ENCODE assay signal across 8 cellular contexts in the genomic region with DNA sequence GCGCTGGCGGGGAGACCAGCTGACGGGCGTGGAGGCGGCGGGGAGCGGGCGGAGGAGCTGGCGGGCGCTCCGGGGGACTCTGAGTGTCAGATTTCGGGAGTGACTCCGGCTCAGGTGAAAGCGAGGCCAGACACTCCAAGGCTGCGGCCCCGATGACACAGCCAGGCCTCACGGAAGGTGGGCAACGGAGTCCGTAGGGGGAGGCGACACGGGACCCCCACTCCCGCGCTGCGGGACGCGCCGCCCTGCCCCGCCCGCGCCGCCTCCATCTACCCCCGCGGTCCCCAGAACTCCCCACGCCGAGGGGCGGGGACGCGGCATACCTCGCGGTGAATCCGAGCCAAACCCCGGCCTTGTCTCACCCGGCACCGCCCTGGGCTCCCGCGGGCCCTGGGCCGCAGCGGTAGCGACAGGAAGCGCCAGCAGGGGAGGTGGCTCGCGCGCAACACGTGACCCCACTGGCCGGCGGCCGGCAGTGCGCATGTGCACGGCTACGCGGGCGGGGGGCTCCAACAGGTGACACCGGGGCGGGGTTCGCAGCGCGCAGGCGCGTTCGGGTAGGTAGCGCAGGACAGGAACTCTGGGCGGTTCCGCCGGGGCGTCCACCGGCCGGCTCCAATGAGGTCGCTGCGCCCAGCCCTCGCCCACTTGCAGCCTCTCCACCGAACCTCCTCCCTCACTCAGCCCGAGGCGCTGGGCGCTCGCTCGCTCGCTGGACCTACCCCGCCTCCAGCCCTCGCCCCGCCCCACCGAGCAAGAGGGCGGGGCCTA. TPM values are rescaled to one million over a fixed set of nuclear protein-coding genes. Genes with fewer than 3 reads are reported as not detected.
DNase-seq lines count a peak whose midpoint lies in the region; TF ChIP-seq lines count a peak whose summit lies in the region.

A gene with protein sequence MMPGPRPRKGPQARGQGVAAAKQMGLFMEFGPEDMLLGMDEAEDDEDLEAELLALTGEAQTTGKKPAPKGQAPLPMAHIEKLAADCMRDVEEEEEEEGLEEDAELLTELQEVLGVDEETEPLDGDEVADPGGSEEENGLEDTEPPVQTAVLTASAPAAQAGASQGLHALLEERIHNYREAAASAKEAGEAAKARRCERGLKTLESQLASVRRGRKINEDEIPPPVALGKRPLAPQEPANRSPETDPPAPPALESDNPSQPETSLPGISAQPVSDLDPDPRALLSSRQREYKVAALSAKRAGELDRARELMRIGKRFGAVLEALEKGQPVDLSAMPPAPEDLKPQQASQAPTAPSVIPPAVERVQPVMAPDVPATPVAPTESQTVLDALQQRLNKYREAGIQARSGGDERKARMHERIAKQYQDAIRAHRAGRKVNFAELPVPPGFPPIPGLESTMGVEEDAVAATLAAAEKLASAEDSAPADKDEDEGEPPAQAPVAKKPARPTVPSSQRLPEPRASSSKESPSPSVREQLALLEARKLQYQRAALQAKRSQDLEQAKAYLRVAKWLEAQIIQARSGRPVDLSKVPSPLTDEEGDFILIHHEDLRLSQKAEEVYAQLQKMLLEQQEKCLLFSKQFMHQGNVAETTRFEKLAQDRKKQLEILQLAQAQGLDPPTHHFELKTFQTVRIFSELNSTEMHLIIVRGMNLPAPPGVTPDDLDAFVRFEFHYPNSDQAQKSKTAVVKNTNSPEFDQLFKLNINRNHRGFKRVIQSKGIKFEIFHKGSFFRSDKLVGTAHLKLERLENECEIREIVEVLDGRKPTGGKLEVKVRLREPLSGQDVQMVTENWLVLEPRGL (minus strand): TSS at position 460 of the 771 bp plus-strand sequence. CDS start 1,585 bp downstream, outside the sequence.

- TF ChIP-seq CTCF in fibroblast of pulmonary artery (IDR thresholded peaks at IDR 0.05; ENCODE audit: low read length, missing control alignments) = no peak
- peak in 2 of 3 experiments; percentile 11 to 18 for TF ChIP-seq CTCF in nephron (IDR thresholded peaks at IDR 0.05; ENCODE audit: unreplicated experiment in 3 of 3)

- no peaks in the 10 kb centered on the region; the same call in 1 of the 2 replicates for H3K27me3 ChIP-seq in H7 (ENCODE audit: control insufficient read depth, insufficient read depth, low read length)

- DNase-seq in H7 (peak; percentile 100), M059J (ENCODE audit: low read depth) (peak; percentile 98), SHP77 (lab: John Stamatoyannopoulos, UW) (peak; percentile 92 to 98), fibroblast of pulmonary artery (ENCODE audit: low read depth) (peak; percentile 98)
- DNase-seq in activated effector memory CD4-positive, alpha-beta T cell treated with Interleukin-2 at 50 U/mL for 16 hours = peak; percentile 100

- no peaks in the 10 kb centered on the region for H3K9me3 ChIP-seq in ES-I3 (ENCODE audit: control insufficient read depth, insufficient read depth, low read length)

- peak within 1 kb of the TSS; percentile 99 for H3K4me3 ChIP-seq in H7 (ENCODE audit: insufficient read depth, low read depth, low read length)
- peak within 1 kb of the TSS; percentile 93 for H3K4me3 ChIP-seq in fibroblast of pulmonary artery (replicated peaks; ENCODE audit: low read depth, low read length)

- peaks cover 8% of the 10 kb centered on the region; the same call in 1 of the 2 replicates for H3K4me1 ChIP-seq in ES-I3 (ENCODE audit: insufficient read depth, low read length)

- H3K36me3 Mint-ChIP-seq in nephron (ENCODE audit: low read depth) = peaks cover 18% of the 10 kb centered on the region
- peaks cover 22% of the 10 kb centered on the region for H3K36me3 Mint-ChIP-seq in stimulated activated naive CD8-positive, alpha-beta T cell treated with anti-CD3 and anti-CD28 coated beads, Interleukin-15, Interleukin-2, amounts not matched to agents 100 ng/mL and 50 ng/mL, for 24 hours (ENCODE audit: low read depth)

- H3K9ac ChIP-seq in ES-I3 (ENCODE audit: low read depth, low read length) = peak within 1 kb of the TSS; percentile 91

- peak within 1 kb of the TSS; percentile 97 for H3K4me3 Mint-ChIP-seq in nephron
- H3K4me3 Mint-ChIP-seq in stimulated activated naive CD8-positive, alpha-beta T cell treated with anti-CD3 and anti-CD28 coated beads, Interleukin-15, Interleukin-2, amounts not matched to agents 100 ng/mL and 50 ng/mL, for 24 hours = peak within 1 kb of the TSS; percentile 92

- H3K4me1 Mint-ChIP-seq in nephron = peaks cover 22% of the 10 kb centered on the region
- H3K4me1 Mint-ChIP-seq in stimulated activated naive CD8-positive, alpha-beta T cell treated with anti-CD3 and anti-CD28 coated beads, Interleukin-15, Interleukin-2, amounts not matched to agents 100 ng/mL and 50 ng/mL, for 24 hours (ENCODE audit: low read depth) = peaks cover 45% of the 10 kb centered on the region

- H3K36me3 ChIP-seq in ES-I3 (ENCODE audit: insufficient read depth, low read length) (peaks cover 4% of the 10 kb centered on the region; the same call in 1 of the 2 replicates), H7 (replicated peaks; ENCODE audit: control insufficient read depth, insufficient read depth, low read length) (peaks cover 15% of the 10 kb centered on the region)

- H3K9me3 Mint-ChIP-seq in nephron = no peaks in the 10 kb centered on the region
- no peaks in the 10 kb centered on the region for H3K9me3 Mint-ChIP-seq in stimulated activated naive CD8-positive, alpha-beta T cell treated with anti-CD3 and anti-CD28 coated beads, Interleukin-15, Interleukin-2, amounts not matched to agents 100 ng/mL and 50 ng/mL, for 24 hours

- peak within 1 kb of the TSS; percentile 83 to 98 (median 96) for H3K27ac Mint-ChIP-seq in nephron
- H3K27ac Mint-ChIP-seq in stimulated activated naive CD8-positive, alpha-beta T cell treated with anti-CD3 and anti-CD28 coated beads, Interleukin-15, Interleukin-2, amounts not matched to agents 100 ng/mL and 50 ng/mL, for 24 hours = peak within 1 kb of the TSS; percentile 91

- peaks cover 12% of the 10 kb centered on the region for H3K27me3 Mint-ChIP-seq in nephron (ENCODE audit: low read depth)
- no peaks in the 10 kb centered on the region for H3K27me3 Mint-ChIP-seq in stimulated activated naive CD8-positive, alpha-beta T cell treated with anti-CD3 and anti-CD28 coated beads, Interleukin-15, Interleukin-2, amounts not matched to agents 100 ng/mL and 50 ng/mL, for 24 hours

RNA-seq across cellular contexts. Expression of the gene that starts here (rescaled TPM):
- 20.5 and 28.5 TPM in 2 replicates for total RNA-seq in H7 (2014; rRNA removed; shearing (Covaris generic))
- total RNA-seq in M059J (2014; rRNA removed; shearing (Covaris generic)) = 20.8 and 32.5 TPM in 2 replicates

Comparison
In these comparisons a context has a peak if more than half of its experiments do, and no peak if none do; other contexts are left out.
1. Peak in every context shown above with its lines: DNase-seq and H3K4me3 ChIP-seq.